In genomic region chr12:7383157-7383556, GRCh38 we compare ENCODE assay signal across 30 cellular contexts.
"Had no signal": no experiment of that assay in that cellular context is flagged by ENCODE, and none has a peak within 500 bp of the region (broad histone marks: within the 10 kb centered on the region; RNA-seq: fewer than 3 reads in every experiment).

No MANE protein-coding gene starts in this region.

- ATAC-seq: activated CD8-positive, alpha-beta T cell treated with anti-CD3 and anti-CD28 coated beads for 36 hours; activated naive CD4-positive, alpha-beta T cell treated with anti-CD3 and anti-CD28 coated beads, Interleukin-2, amount 50 U/mL, for 72 hours; activated T-cell treated with anti-CD3 and anti-CD28 coated beads, Interleukin-2, amount 50 U/mL, for 4 hours; activated T-cell treated with anti-CD3 and anti-CD28 coated beads, Interleukin-2, amount 50 U/mL, for 72 hours; activated T-helper 17 cell treated with anti-CD3 and anti-CD28 coated beads, Interleukin-2, amount 50 U/mL, for 72 hours; T-cell; T-helper 17 cell had no signal

- H3K27me3 ChIP-seq: adrenal gland had no signal

- H3K36me3 ChIP-seq: adrenal gland had no signal

- H3K27ac ChIP-seq: adrenal gland, VCaP had no signal

- H3K4me3 ChIP-seq: adrenal gland had no signal

- H3K4me1 ChIP-seq: adrenal gland had no signal

- DNase-seq: activated B cell treated with CpG ODN at 0.5 μM for 24 hours; activated CD4-positive, alpha-beta memory T cell treated with anti-CD3 and anti-CD28 coated beads for 36 hours; activated CD4-positive, alpha-beta T cell treated with anti-CD3 and anti-CD28 coated beads for 4 hours; activated CD4-positive, alpha-beta T cell treated with anti-CD3 and anti-CD28 coated beads, Interleukin-2, amount 10 ng/mL, durations not matched to agents 24 days and 14 days; activated CD4-positive, alpha-beta T cell treated with anti-CD3 and anti-CD28 coated beads, Interleukin-2, amount 50 U/mL, for 1 hour; activated CD4-positive, alpha-beta T cell treated with anti-CD3 and anti-CD28 coated beads, Interleukin-2, amount 50 U/mL, for 4 hours; activated CD4-positive, CD25-positive, alpha-beta regulatory T cell treated with anti-CD3 and anti-CD28 coated beads, Interleukin-2, amount 50 U/mL, for 72 hours; activated CD8-positive, alpha-beta memory T cell treated with anti-CD3 and anti-CD28 coated beads, Interleukin-2, amount 50 U/mL, for 4 hours; activated CD8-positive, alpha-beta T cell treated with anti-CD3 and anti-CD28 coated beads for 36 hours; activated effector memory CD4-positive, alpha-beta T cell treated with anti-CD3 and anti-CD28 coated beads, Interleukin-2, amount 50 U/mL, for 16 hours; activated gamma-delta T cell treated with Interleukin-2 at 50 U/mL for 16 hours; activated naive CD4-positive, alpha-beta T cell; activated naive CD4-positive, alpha-beta T cell treated with anti-CD3 and anti-CD28 coated beads for 36 hours; activated naive CD4-positive, alpha-beta T cell treated with anti-CD3 and anti-CD28 coated beads, Interleukin-2, amount 50 U/mL, for 16 hours; activated naive CD8-positive, alpha-beta T cell treated with anti-CD3 and anti-CD28 coated beads for 36 hours; activated T-cell treated with anti-CD3 and anti-CD28 coated beads for 4 hours; activated T-cell treated with anti-CD3 and anti-CD28 coated beads, Interleukin-2, amount 50 U/mL, for 1 hour; activated T-cell treated with anti-CD3 and anti-CD28 coated beads, Interleukin-2, amount 50 U/mL, for 4 hours; activated T-cell treated with anti-CD3 and anti-CD28 coated beads, Interleukin-2, amount 50 U/mL, for 72 hours; adrenal gland; amniotic stem cell; aorta; central memory CD4-positive, alpha-beta T cell; T-cell; T-helper 17 cell had no signal

- FAIRE-seq: astrocyte, TTC549 had no signal
